In the genomic region with DNA sequence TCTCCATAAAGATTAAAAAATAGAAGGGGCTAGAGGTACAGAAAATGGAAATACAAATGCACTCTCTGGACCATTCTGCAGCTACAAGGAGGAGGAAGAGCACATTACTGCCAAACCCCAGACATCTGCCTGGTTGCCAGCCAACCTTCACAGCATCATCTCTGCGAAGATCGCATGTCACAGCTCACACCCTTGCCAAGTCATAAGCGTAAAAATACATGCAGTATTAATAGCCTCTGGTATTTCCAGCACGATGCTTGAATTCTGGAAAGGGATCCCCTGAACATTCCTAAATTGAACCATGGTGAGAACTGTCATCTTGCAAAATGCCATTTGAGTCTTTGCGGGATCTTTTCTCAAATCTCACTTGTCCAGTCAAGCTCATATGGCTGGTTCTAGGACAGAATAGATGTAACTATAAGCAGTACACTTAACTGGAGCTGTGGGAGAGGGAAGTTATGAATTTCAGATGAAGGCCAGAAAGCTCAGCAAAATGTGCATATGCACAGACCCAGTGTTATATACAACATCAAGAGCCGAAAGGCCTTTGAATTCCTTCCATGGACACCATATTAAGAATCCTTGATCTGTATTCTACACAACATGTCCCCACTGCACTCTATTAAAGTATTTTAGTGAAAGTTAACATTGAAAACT, we compare ENCODE assay signal across 1 cellular context.
TF ChIP-seq lines count a peak whose summit lies in the region.

No MANE protein-coding gene starts in this region.

TF ChIP-seq in IMR-90, 13 proteins besides CTCF, POLR2A, EP300 and RAD21 (continued from another document):
- TF ChIP-seq, protein P1, sequence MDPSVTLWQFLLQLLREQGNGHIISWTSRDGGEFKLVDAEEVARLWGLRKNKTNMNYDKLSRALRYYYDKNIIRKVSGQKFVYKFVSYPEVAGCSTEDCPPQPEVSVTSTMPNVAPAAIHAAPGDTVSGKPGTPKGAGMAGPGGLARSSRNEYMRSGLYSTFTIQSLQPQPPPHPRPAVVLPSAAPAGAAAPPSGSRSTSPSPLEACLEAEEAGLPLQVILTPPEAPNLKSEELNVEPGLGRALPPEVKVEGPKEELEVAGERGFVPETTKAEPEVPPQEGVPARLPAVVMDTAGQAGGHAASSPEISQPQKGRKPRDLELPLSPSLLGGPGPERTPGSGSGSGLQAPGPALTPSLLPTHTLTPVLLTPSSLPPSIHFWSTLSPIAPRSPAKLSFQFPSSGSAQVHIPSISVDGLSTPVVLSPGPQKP (IDR thresholded peaks at IDR 0.05; ENCODE audit: borderline replicate concordance, low read depth, low read length), result no peak
- TF ChIP-seq FOS (IDR thresholded peaks at IDR 0.05; ENCODE audit: low read depth, low read length), result no peak
TF ChIP-seq in IMR-90: peak in this region for 0.
